1 cellular context compared by ENCODE assay signal in the genomic region with DNA sequence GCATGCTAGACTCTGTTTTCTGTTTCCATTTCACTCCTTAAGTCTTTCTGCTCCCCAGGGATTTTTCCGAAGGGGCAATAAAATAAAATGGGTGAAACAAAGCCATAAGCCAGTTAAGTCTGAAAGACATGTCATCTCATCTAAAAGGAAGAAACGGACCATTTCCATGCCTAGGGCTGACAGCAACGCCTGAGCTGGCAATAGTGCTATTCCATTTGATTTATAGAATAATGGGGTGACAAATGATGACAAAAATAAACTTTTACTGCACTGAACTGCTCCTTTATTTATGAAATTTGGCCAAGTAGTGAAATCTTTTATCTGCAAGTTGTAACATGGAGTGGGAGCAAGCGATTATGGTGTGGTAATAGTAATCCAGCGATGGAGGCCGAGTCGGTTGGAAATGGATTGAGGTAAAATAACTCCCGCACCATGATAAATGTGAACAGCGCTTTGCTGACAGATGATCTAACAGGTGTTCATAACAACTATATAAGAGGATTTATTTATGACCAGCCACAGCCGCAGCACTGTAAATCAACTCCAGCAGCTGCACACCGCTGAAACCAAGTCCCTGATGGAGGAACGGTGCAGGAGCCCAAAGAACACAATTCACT.
A peak's percentile ranks its signal among the peaks of the same experiment; 100 is the strongest.
TF ChIP-seq lines count a peak whose summit lies in the region.

No MANE protein-coding gene starts in this region.

TF ChIP-seq in HEK293, 187 proteins besides CTCF, POLR2A, EP300 and RAD21 (continued from another document and continues in another):
- TF ChIP-seq ZNF19 (tag by site-specific recombination; IDR thresholded peaks at IDR 0.05; ENCODE audit: low read depth) (peak; percentile 90; the same call in 1 of the 2 replicates), ZNF558 (tag by site-specific recombination; IDR thresholded peaks at IDR 0.05) (peak; percentile 87), ZSCAN23 (tag by site-specific recombination; IDR thresholded peaks at IDR 0.05) (peak; percentile 59; the same call in 1 of the 2 replicates), ZNF175 (tag by site-specific recombination; IDR thresholded peaks at IDR 0.05) (no peak), ZNF843 (tag by site-specific recombination; IDR thresholded peaks at IDR 0.05) (peak; percentile 100), PRDM1 (tag by site-specific recombination; IDR thresholded peaks at IDR 0.05) (no peak), ZNF214 (tag by site-specific recombination; IDR thresholded peaks at IDR 0.05; ENCODE audit: borderline replicate concordance) (peak; percentile 9; the same call in 1 of the 2 replicates), MZF1 (tag by site-specific recombination; IDR thresholded peaks at IDR 0.05; ENCODE audit: borderline replicate concordance) (peak; percentile 55), ZNF169 (tag by site-specific recombination; IDR thresholded peaks at IDR 0.05) (no peak), ZNF768 (tag by site-specific recombination; IDR thresholded peaks at IDR 0.05) (no peak), ZNF2 (tag by site-specific recombination; IDR thresholded peaks at IDR 0.05) (peak; percentile 92), ZNF654 (tag by site-specific recombination; IDR thresholded peaks at IDR 0.05; ENCODE audit: low read depth) (0 out of 2 replicates have a peak, but pooled peaks have one; percentile 8), ZNF501 (tag by site-specific recombination; IDR thresholded peaks at IDR 0.05) (peak; percentile 88; the same call in 1 of the 2 replicates), ZNF76 (tag by site-specific recombination; IDR thresholded peaks at IDR 0.05; ENCODE audit: borderline replicate concordance, low read depth) (peak; percentile 75), ZNF157 (tag by site-specific recombination; IDR thresholded peaks at IDR 0.05) (no peak), ZNF777 (tag by site-specific recombination; IDR thresholded peaks at IDR 0.05; ENCODE audit: borderline replicate concordance) (no peak), ZNF335 (tag by site-specific recombination; conservative IDR thresholded peaks at IDR 0.05) (peak; percentile 19; the same call in 1 of the 2 replicates), ZNF596 (tag by site-specific recombination; IDR thresholded peaks at IDR 0.05) (peak; percentile 74), GFI1B (tag by site-specific recombination; IDR thresholded peaks at IDR 0.05) (peak; percentile 88), ZFP3 (tag by site-specific recombination; IDR thresholded peaks at IDR 0.05; ENCODE audit: low read depth) (no peak), ZNF473 (tag by site-specific recombination; IDR thresholded peaks at IDR 0.05) (no peak), ZNF221 (tag by site-specific recombination; IDR thresholded peaks at IDR 0.05; ENCODE audit: borderline replicate concordance) (no peak), ZNF560 (tag by site-specific recombination; IDR thresholded peaks at IDR 0.05; ENCODE audit: borderline replicate concordance) (no peak), HOXD13 (CRISPR knock-in tag; IDR thresholded peaks at IDR 0.05; ENCODE audit: borderline replicate concordance) (no peak), ZBTB8A (tag by site-specific recombination; IDR thresholded peaks at IDR 0.05) (peak; percentile 83)
- TF ChIP-seq, protein P1, sequence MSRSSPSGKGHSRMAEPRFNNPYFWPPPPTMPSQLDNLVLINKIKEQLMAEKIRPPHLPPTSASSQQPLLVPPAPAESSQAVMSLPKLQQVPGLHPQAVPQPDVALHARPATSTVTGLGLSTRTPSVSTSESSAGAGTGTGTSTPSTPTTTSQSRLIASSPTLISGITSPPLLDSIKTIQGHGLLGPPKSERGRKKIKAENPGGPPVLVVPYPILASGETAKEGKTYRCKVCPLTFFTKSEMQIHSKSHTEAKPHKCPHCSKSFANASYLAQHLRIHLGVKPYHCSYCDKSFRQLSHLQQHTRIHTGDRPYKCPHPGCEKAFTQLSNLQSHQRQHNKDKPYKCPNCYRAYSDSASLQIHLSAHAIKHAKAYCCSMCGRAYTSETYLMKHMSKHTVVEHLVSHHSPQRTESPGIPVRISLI (tag by site-specific recombination; IDR thresholded peaks at IDR 0.05): no peak; the same call in 1 of the 2 replicates
- TF ChIP-seq, protein P2, sequence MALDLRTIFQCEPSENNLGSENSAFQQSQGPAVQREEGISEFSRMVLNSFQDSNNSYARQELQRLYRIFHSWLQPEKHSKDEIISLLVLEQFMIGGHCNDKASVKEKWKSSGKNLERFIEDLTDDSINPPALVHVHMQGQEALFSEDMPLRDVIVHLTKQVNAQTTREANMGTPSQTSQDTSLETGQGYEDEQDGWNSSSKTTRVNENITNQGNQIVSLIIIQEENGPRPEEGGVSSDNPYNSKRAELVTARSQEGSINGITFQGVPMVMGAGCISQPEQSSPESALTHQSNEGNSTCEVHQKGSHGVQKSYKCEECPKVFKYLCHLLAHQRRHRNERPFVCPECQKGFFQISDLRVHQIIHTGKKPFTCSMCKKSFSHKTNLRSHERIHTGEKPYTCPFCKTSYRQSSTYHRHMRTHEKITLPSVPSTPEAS (tag by site-specific recombination; IDR thresholded peaks at IDR 0.05): no peak; the same call in none of the 2 replicates
- TF ChIP-seq, protein P3, sequence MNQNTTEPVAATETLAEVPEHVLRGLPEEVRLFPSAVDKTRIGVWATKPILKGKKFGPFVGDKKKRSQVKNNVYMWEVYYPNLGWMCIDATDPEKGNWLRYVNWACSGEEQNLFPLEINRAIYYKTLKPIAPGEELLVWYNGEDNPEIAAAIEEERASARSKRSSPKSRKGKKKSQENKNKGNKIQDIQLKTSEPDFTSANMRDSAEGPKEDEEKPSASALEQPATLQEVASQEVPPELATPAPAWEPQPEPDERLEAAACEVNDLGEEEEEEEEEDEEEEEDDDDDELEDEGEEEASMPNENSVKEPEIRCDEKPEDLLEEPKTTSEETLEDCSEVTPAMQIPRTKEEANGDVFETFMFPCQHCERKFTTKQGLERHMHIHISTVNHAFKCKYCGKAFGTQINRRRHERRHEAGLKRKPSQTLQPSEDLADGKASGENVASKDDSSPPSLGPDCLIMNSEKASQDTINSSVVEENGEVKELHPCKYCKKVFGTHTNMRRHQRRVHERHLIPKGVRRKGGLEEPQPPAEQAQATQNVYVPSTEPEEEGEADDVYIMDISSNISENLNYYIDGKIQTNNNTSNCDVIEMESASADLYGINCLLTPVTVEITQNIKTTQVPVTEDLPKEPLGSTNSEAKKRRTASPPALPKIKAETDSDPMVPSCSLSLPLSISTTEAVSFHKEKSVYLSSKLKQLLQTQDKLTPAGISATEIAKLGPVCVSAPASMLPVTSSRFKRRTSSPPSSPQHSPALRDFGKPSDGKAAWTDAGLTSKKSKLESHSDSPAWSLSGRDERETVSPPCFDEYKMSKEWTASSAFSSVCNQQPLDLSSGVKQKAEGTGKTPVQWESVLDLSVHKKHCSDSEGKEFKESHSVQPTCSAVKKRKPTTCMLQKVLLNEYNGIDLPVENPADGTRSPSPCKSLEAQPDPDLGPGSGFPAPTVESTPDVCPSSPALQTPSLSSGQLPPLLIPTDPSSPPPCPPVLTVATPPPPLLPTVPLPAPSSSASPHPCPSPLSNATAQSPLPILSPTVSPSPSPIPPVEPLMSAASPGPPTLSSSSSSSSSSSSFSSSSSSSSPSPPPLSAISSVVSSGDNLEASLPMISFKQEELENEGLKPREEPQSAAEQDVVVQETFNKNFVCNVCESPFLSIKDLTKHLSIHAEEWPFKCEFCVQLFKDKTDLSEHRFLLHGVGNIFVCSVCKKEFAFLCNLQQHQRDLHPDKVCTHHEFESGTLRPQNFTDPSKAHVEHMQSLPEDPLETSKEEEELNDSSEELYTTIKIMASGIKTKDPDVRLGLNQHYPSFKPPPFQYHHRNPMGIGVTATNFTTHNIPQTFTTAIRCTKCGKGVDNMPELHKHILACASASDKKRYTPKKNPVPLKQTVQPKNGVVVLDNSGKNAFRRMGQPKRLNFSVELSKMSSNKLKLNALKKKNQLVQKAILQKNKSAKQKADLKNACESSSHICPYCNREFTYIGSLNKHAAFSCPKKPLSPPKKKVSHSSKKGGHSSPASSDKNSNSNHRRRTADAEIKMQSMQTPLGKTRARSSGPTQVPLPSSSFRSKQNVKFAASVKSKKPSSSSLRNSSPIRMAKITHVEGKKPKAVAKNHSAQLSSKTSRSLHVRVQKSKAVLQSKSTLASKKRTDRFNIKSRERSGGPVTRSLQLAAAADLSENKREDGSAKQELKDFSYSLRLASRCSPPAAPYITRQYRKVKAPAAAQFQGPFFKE (tag by site-specific recombination; IDR thresholded peaks at IDR 0.05; ENCODE audit: borderline replicate concordance): no peak
- TF ChIP-seq, protein P4, sequence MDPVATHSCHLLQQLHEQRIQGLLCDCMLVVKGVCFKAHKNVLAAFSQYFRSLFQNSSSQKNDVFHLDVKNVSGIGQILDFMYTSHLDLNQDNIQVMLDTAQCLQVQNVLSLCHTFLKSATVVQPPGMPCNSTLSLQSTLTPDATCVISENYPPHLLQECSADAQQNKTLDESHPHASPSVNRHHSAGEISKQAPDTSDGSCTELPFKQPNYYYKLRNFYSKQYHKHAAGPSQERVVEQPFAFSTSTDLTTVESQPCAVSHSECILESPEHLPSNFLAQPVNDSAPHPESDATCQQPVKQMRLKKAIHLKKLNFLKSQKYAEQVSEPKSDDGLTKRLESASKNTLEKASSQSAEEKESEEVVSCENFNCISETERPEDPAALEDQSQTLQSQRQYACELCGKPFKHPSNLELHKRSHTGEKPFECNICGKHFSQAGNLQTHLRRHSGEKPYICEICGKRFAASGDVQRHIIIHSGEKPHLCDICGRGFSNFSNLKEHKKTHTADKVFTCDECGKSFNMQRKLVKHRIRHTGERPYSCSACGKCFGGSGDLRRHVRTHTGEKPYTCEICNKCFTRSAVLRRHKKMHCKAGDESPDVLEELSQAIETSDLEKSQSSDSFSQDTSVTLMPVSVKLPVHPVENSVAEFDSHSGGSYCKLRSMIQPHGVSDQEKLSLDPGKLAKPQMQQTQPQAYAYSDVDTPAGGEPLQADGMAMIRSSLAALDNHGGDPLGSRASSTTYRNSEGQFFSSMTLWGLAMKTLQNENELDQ (tag by site-specific recombination; IDR thresholded peaks at IDR 0.05; ENCODE audit: low read depth): peak; percentile 32; the same call in 1 of the 2 replicates
- TF ChIP-seq, protein P5, sequence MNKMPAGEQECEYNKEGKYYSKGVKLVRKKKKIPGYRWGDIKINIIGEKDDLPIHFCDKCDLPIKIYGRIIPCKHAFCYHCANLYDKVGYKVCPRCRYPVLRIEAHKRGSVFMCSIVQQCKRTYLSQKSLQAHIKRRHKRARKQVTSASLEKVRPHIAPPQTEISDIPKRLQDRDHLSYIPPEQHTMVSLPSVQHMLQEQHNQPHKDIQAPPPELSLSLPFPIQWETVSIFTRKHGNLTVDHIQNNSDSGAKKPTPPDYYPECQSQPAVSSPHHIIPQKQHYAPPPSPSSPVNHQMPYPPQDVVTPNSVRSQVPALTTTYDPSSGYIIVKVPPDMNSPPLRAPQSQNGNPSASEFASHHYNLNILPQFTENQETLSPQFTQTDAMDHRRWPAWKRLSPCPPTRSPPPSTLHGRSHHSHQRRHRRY (tag by site-specific recombination; IDR thresholded peaks at IDR 0.05): peak; percentile 94
- TF ChIP-seq, protein P6, sequence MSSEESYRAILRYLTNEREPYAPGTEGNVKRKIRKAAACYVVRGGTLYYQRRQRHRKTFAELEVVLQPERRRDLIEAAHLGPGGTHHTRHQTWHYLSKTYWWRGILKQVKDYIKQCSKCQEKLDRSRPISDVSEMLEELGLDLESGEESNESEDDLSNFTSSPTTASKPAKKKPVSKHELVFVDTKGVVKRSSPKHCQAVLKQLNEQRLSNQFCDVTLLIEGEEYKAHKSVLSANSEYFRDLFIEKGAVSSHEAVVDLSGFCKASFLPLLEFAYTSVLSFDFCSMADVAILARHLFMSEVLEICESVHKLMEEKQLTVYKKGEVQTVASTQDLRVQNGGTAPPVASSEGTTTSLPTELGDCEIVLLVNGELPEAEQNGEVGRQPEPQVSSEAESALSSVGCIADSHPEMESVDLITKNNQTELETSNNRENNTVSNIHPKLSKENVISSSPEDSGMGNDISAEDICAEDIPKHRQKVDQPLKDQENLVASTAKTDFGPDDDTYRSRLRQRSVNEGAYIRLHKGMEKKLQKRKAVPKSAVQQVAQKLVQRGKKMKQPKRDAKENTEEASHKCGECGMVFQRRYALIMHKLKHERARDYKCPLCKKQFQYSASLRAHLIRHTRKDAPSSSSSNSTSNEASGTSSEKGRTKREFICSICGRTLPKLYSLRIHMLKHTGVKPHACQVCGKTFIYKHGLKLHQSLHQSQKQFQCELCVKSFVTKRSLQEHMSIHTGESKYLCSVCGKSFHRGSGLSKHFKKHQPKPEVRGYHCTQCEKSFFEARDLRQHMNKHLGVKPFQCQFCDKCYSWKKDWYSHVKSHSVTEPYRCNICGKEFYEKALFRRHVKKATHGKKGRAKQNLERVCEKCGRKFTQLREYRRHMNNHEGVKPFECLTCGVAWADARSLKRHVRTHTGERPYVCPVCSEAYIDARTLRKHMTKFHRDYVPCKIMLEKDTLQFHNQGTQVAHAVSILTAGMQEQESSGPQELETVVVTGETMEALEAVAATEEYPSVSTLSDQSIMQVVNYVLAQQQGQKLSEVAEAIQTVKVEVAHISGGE (tag by site-specific recombination; conservative IDR thresholded peaks at IDR 0.05; ENCODE audit: low read depth): no peak
- TF ChIP-seq, protein P7, sequence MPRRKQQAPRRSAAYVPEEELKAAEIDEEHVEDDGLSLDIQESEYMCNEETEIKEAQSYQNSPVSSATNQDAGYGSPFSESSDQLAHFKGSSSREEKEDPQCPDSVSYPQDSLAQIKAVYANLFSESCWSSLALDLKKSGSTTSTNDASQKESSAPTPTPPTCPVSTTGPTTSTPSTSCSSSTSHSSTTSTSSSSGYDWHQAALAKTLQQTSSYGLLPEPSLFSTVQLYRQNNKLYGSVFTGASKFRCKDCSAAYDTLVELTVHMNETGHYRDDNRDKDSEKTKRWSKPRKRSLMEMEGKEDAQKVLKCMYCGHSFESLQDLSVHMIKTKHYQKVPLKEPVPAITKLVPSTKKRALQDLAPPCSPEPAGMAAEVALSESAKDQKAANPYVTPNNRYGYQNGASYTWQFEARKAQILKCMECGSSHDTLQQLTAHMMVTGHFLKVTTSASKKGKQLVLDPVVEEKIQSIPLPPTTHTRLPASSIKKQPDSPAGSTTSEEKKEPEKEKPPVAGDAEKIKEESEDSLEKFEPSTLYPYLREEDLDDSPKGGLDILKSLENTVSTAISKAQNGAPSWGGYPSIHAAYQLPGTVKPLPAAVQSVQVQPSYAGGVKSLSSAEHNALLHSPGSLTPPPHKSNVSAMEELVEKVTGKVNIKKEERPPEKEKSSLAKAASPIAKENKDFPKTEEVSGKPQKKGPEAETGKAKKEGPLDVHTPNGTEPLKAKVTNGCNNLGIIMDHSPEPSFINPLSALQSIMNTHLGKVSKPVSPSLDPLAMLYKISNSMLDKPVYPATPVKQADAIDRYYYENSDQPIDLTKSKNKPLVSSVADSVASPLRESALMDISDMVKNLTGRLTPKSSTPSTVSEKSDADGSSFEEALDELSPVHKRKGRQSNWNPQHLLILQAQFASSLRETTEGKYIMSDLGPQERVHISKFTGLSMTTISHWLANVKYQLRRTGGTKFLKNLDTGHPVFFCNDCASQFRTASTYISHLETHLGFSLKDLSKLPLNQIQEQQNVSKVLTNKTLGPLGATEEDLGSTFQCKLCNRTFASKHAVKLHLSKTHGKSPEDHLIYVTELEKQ (tag by site-specific recombination; IDR thresholded peaks at IDR 0.05; ENCODE audit: borderline replicate concordance): peak; percentile 98
